In the genomic region with DNA sequence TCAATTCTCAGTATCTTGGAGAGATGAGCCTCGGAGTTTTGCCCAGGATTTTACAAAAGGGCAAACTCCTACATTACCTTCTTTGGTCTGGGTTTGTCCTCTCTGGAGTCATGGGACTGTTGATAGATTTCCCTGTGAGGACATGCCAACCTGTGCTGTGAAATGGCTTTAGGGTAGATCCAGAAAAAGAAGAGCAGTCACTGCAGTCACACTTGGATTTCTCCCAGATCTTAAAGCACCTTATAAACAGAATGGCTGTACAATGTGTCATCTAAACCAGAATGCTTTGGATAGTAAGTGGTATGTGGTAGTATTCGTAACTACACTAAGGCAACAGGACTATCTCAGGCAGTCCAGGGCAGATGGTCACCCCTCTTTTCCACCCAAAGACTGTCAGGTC, we compare ENCODE assay signal across 17 cellular contexts. TPM values are rescaled to one million over a fixed set of nuclear protein-coding genes. Genes with fewer than 3 reads are reported as not detected.
DNase-seq lines count a peak whose midpoint lies in the region; TF ChIP-seq lines count a peak whose summit lies in the region.
"Had no signal": no experiment of that assay in that cellular context is flagged by ENCODE, and none has a peak within 500 bp of the region (broad histone marks: within the 10 kb centered on the region; RNA-seq: fewer than 3 reads in every experiment).

No MANE protein-coding gene starts in this region.

- no peaks in the 10 kb centered on the region for H3K36me3 ChIP-seq in BJ (ENCODE audit: control insufficient read depth, insufficient read depth, low read length)
- H3K36me3 ChIP-seq in OCI-LY1 (ENCODE audit: insufficient read depth, low read length), result no peaks in the 10 kb centered on the region
- peaks cover 6% of the 10 kb centered on the region for H3K36me3 ChIP-seq in rectal smooth muscle tissue (ENCODE audit: control insufficient read depth, insufficient read depth, low read length)
- no peaks in the 10 kb centered on the region for H3K36me3 ChIP-seq in H7 (replicated peaks; ENCODE audit: control insufficient read depth, insufficient read depth, low read length)
- H3K36me3 ChIP-seq: ascending aorta, right atrium auricular region had no signal

- H3K27ac ChIP-seq in OCI-LY1 (ENCODE audit: low read depth, low read length, poor library complexity, severe bottlenecking), result peak overlapping the region; percentile 77
- H3K27ac ChIP-seq in rectal smooth muscle tissue (ENCODE audit: low read depth, low read length), result peak overlapping the region; percentile 99
- H3K27ac ChIP-seq in caudate nucleus (ENCODE audit: low read depth, low read length), result no peak overlapping the region

- POLR2A ChIA-PET in BJ (lab: Charles Lee), result no interaction called here

- H4K20me1 ChIP-seq in OCI-LY1 (ENCODE audit: insufficient read depth, low read length), result no peaks in the 10 kb centered on the region

- CTCF ChIA-PET in BJ (lab: Yijun Ruan, JAX), result interaction anchor here (0.8 to 27.3 kb wide), 6 partner anchors 22 to 429 kb away, joined by 3 to 650 read pairs (median 83); partner anchors contain the start of gene PHLDA3

- peak overlapping the region; percentile 11; the same call in 1 of the 2 replicates for H3K4me2 ChIP-seq in OCI-LY1 (ENCODE audit: low read length)

- TF ChIP-seq CTCF in BJ (IDR thresholded peaks at IDR 0.05; ENCODE audit: insufficient read depth, low read depth, low read length) (no peak), OCI-LY1 (IDR thresholded peaks at IDR 0.05; ENCODE audit: low read length) (no peak)

- DNase-seq in BJ (ENCODE audit: low read depth) (peak; percentile 66), fibroblast of peridontal ligament (ENCODE audit: extremely low read depth) (peak; percentile 51), caudate nucleus (lab: John Stamatoyannopoulos, UW) (no peak), SHP77 (lab: John Stamatoyannopoulos, UW) (no peak), H7 (no peak), DMS53 treated with DMSO at 0.1 percent for 48 hours (lab: John Stamatoyannopoulos, UW; ENCODE audit: unreplicated experiment) (no peak)
- DNase-seq: activated CD8-positive, alpha-beta memory T cell treated with anti-CD3 and anti-CD28 coated beads, Interleukin-2, amount 10 ng/mL, durations not matched to agents 7 days and 5 days; activated effector memory CD4-positive, alpha-beta T cell treated with Interleukin-2 at 50 U/mL for 16 hours; GF-D8; NCI-H2081; SHP77 treated with DMSO at 0.1 percent for 48 hours had no signal

- H3K4me3 ChIP-seq in BJ (ENCODE audit: low read depth, low read length) (no peak overlapping the region), OCI-LY1 (ENCODE audit: low read depth, low read length, poor library complexity, severe bottlenecking) (no peak overlapping the region), rectal smooth muscle tissue (ENCODE audit: low read length) (no peak overlapping the region), H7 (ENCODE audit: insufficient read depth, low read depth, low read length) (no peak overlapping the region)
- H3K4me3 ChIP-seq: ascending aorta, lung, right atrium auricular region had no signal

- no peak overlapping the region for H2AFZ ChIP-seq in OCI-LY1 (ENCODE audit: low read length)

- no peaks in the 10 kb centered on the region for H3F3A ChIP-seq in OCI-LY1 (ENCODE audit: insufficient read depth, low read length)

- H3K27me3 ChIP-seq in BJ (ENCODE audit: control insufficient read depth, insufficient read depth, low read length), result no peaks in the 10 kb centered on the region
- H3K27me3 ChIP-seq in OCI-LY1 (ENCODE audit: insufficient read depth, low read length), result no peaks in the 10 kb centered on the region
- H3K27me3 ChIP-seq in rectal smooth muscle tissue (ENCODE audit: control insufficient read depth, insufficient read depth, low read length), result no peaks in the 10 kb centered on the region
- H3K27me3 ChIP-seq in H7 (ENCODE audit: control insufficient read depth, insufficient read depth, low read length), result no peaks in the 10 kb centered on the region; the same call in 1 of the 2 replicates
- H3K27me3 ChIP-seq: ascending aorta, right atrium auricular region had no signal

- no peaks in the 10 kb centered on the region for H3K9me3 ChIP-seq in OCI-LY1 (ENCODE audit: low read length)
- H3K9me3 ChIP-seq: ascending aorta, right atrium auricular region had no signal

- H3K9ac ChIP-seq in OCI-LY1 (ENCODE audit: low read length) (no peak overlapping the region), rectal smooth muscle tissue (ENCODE audit: low read length) (no peak overlapping the region)

- H3K4me1 ChIP-seq in OCI-LY1 (ENCODE audit: insufficient read depth, low read length, severe bottlenecking), result peaks cover 78% of the 10 kb centered on the region
- peaks cover 31% of the 10 kb centered on the region for H3K4me1 ChIP-seq in rectal smooth muscle tissue (ENCODE audit: control insufficient read depth, insufficient read depth, low read length)

- H3K79me2 ChIP-seq in OCI-LY1 (ENCODE audit: insufficient read depth, low read length), result no peaks in the 10 kb centered on the region

- H3K9me2 ChIP-seq in OCI-LY1 (ENCODE audit: low read depth, low read length), result no peaks in the 10 kb centered on the region

RNA-seq across cellular contexts. Expression of gene CSRP1, which starts 1.9 kb away (rescaled TPM):
- polyA plus RNA-seq in BJ (2011; rRNA removed), result 720 and 957 TPM in 2 replicates
- polyA minus RNA-seq in BJ (2011; rRNA and poly(A)+ RNA removed), result 475 and 544 TPM in 2 replicates
- 0.73 and 0.74 TPM in 2 replicates for total RNA-seq in H7 (2014; rRNA removed; shearing (Covaris generic))

RNA-seq across cellular contexts. Expression of gene NAV1, which starts 30.1 kb away (rescaled TPM):
- 15.6 and 21.6 TPM in 2 replicates for polyA plus RNA-seq in BJ (2011; rRNA removed)
- 37.5 and 64.0 TPM in 2 replicates for polyA minus RNA-seq in BJ (2011; rRNA and poly(A)+ RNA removed)
- total RNA-seq in H7 (2014; rRNA removed; shearing (Covaris generic)), result 13.2 and 16.7 TPM in 2 replicates
- total RNA-seq: HepG2 had no signal
- polyA plus RNA-seq: HepG2 had no signal

RNA-seq across cellular contexts. Expression of gene PHLDA3, which starts 39.8 kb away (rescaled TPM):
- polyA plus RNA-seq in BJ (2011; rRNA removed), result 87.3 and 130 TPM in 2 replicates
- polyA minus RNA-seq in BJ (2011; rRNA and poly(A)+ RNA removed), result 30.1 and 35.4 TPM in 2 replicates
- 3.4 and 4.1 TPM in 2 replicates for total RNA-seq in H7 (2014; rRNA removed; shearing (Covaris generic))

Comparison
In these comparisons a context has a peak if more than half of its experiments do, and no peak if none do; other contexts are left out.
1. DNase-seq: peak in BJ (single experiment) and fibroblast of peridontal ligament (single experiment); none in caudate nucleus (0 of 61), SHP77 (0 of 2), H7 (single experiment) and DMS53 treated with DMSO at 0.1 percent for 48 hours (single experiment).